Comparison of ENCODE assay signal across 8 cellular contexts in genomic region chr1:91404151-91405012, GRCh38. TPM values are rescaled to one million over a fixed set of nuclear protein-coding genes. Genes with fewer than 3 reads are reported as not detected.
DNase-seq lines count a peak whose midpoint lies in the region; TF ChIP-seq lines count a peak whose summit lies in the region.

HFM1 (minus strand) TSS chr1:91404837; CDS start chr1:91401082, 3,755 bp downstream.

- no peaks in the 10 kb centered on the region for H3K9me3 Mint-ChIP-seq in T-helper 2 cell treated with Interferon-gamma antibody and Interleukin-4, amounts not matched to agents 5 μg/mL and 100 μg/mL, for 36 hours

- H3K4me3 ChIP-seq in HEK293 (ENCODE audit: low read depth, low read length) (peak within 1 kb of the TSS; percentile 75), MM.1S (ENCODE audit: low read length) (peak within 1 kb of the TSS; percentile 66), mammary epithelial cell (replicated peaks in 1 of 3; ENCODE audit: insufficient read depth in 1 of 3, low read depth in 2 of 3, low read length in 3 of 3) (peak within 1 kb of the TSS; percentile 50 to 66 (median 61))

- no peaks in the 10 kb centered on the region for H4K20me1 ChIP-seq in MM.1S (ENCODE audit: insufficient read depth, low read length)
- no peaks in the 10 kb centered on the region for H4K20me1 ChIP-seq in mammary epithelial cell (ENCODE audit: insufficient read depth, low read length)

- H3K9me3 ChIP-seq in HEK293 (ENCODE audit: control insufficient read depth, insufficient read depth, low read depth, low read length) (no peaks in the 10 kb centered on the region), MM.1S (replicated peaks; ENCODE audit: insufficient read depth, low read length) (no peaks in the 10 kb centered on the region), mammary epithelial cell (replicated peaks; ENCODE audit: insufficient read depth, low read length) (no peaks in the 10 kb centered on the region)

- H3K9me2 ChIP-seq in MM.1S (replicated peaks; ENCODE audit: insufficient read depth, low read length): no peaks in the 10 kb centered on the region

- 5% methylated on average over 21 of the region's 69 CpGs for WGBS in mammary epithelial cell (ENCODE audit: low coverage, missing lambda C conversion rate)

- H2AFZ ChIP-seq in MM.1S (ENCODE audit: low read length) (peak within 1 kb of the TSS; percentile 88), mammary epithelial cell (ENCODE audit: low read depth, low read length) (peak within 1 kb of the TSS; percentile 96)

- H3K27ac ChIP-seq in HEK293 (ENCODE audit: extremely low read depth, low read depth, low read length) (peak within 1 kb of the TSS; percentile 86), MM.1S (ENCODE audit: low read length) (no peak within 1 kb of the TSS), mammary epithelial cell (ENCODE audit: insufficient read depth, low read depth, low read length) (no peak within 1 kb of the TSS)

- 0 out of 2 replicates have a peak, but pooled peaks cover 3% of the 10 kb centered on the region for H3K4me1 ChIP-seq in HEK293 (ENCODE audit: control insufficient read depth, insufficient read depth, low read length)
- H3K4me1 ChIP-seq in MM.1S (ENCODE audit: low read length): no peaks in the 10 kb centered on the region
- peaks cover 5% of the 10 kb centered on the region for H3K4me1 ChIP-seq in mammary epithelial cell (ENCODE audit: insufficient read depth, low read length)

- H3K36me3 Mint-ChIP-seq in T-helper 2 cell treated with Interferon-gamma antibody and Interleukin-4, amounts not matched to agents 5 μg/mL and 100 μg/mL, for 36 hours (ENCODE audit: low read depth): peaks cover 1% of the 10 kb centered on the region

- no peaks in the 10 kb centered on the region; the same call in 1 of the 2 replicates for H3F3A ChIP-seq in MM.1S (ENCODE audit: insufficient read depth, low read length)

- no peaks in the 10 kb centered on the region for H3K79me2 ChIP-seq in MM.1S (ENCODE audit: low read length)
- H3K79me2 ChIP-seq in mammary epithelial cell (ENCODE audit: insufficient read depth, low read length): no peaks in the 10 kb centered on the region

- H3K27me3 ChIP-seq in MM.1S (replicated peaks; ENCODE audit: insufficient read depth, low read length) (no peaks in the 10 kb centered on the region), mammary epithelial cell (ENCODE audit: insufficient read depth, low read length) (peaks cover 4% of the 10 kb centered on the region)

- CTCF ChIA-PET in HEK293 (lab: Yijun Ruan, JAX): interaction anchor here (0.6 to 1.5 kb wide), 7 partner anchors 10 to 524 kb away, joined by 3 to 8 read pairs (median 3); no protein-coding TSS in a partner anchor
- CTCF ChIA-PET in mammary epithelial cell (lab: Charles Lee; ENCODE audit: low non-redundant PET): no interaction called here

- H3K27ac Mint-ChIP-seq in T-helper 2 cell treated with Interferon-gamma antibody and Interleukin-4, amounts not matched to agents 5 μg/mL and 100 μg/mL, for 36 hours: no peak within 1 kb of the TSS

- peak within 1 kb of the TSS; percentile 69 for H3K4me3 Mint-ChIP-seq in T-helper 2 cell treated with Interferon-gamma antibody and Interleukin-4, amounts not matched to agents 5 μg/mL and 100 μg/mL, for 36 hours

- TF ChIP-seq CTCF in GM12873 (IDR thresholded peaks at IDR 0.05; ENCODE audit: insufficient read depth, low read depth, low read length, missing control alignments) (peak; percentile 14), HEK293 (tag by site-specific recombination; IDR thresholded peaks at IDR 0.05) (peak; percentile 82), MM.1S (IDR thresholded peaks at IDR 0.05; ENCODE audit: low read length) (no peak), mammary epithelial cell (conservative IDR thresholded peaks at IDR 0.05 in 1 of 2, IDR thresholded peaks at IDR 0.05 in 1 of 2; ENCODE audit: extremely low read depth in 1 of 2, insufficient read depth in 1 of 2, low read depth in 1 of 2, low read length in 2 of 2) (no peak)

- H3K36me3 ChIP-seq in HEK293 (ENCODE audit: control insufficient read depth in 2 of 2, insufficient read depth in 1 of 2, low read length in 2 of 2): no peaks in the 10 kb centered on the region
- no peaks in the 10 kb centered on the region for H3K36me3 ChIP-seq in MM.1S (replicated peaks; ENCODE audit: insufficient read depth, low read length)
- H3K36me3 ChIP-seq in mammary epithelial cell (ENCODE audit: insufficient read depth, low read length): no peaks in the 10 kb centered on the region

- H3K9ac ChIP-seq in MM.1S (ENCODE audit: low read length) (peak within 1 kb of the TSS; percentile 56; the same call in 1 of the 2 replicates), mammary epithelial cell (ENCODE audit: insufficient read depth, low read length) (no peak within 1 kb of the TSS)

- in situ Hi-C loops in mammary epithelial cell (cut with MboI; ENCODE audit: low sequenced_read_pairs in 2 of 2): no loop called here

- intact Hi-C loops in mammary epithelial cell (cut with micrococcal nuclease): loop anchor here (2.0 kb wide), 1 partner anchor 238 kb away; no protein-coding TSS in a partner anchor

- H3K4me2 ChIP-seq in MM.1S (ENCODE audit: low read depth, low read length): peak within 1 kb of the TSS; percentile 64
- peak within 1 kb of the TSS; percentile 98 for H3K4me2 ChIP-seq in mammary epithelial cell (ENCODE audit: insufficient read depth, low read depth, low read length)

- BruUV-seq in mammary epithelial cell (replicated peaks; lab: Mats Ljungman, UMichigan): no TSS peak

- DNase-seq in MM.1S (peak; percentile 73), mammary epithelial cell (peak; percentile 52), inferior parietal cortex (ENCODE audit: extremely low spot score) (peak; percentile 70), smooth muscle cell of the brain vasculature (ENCODE audit: low read depth, low spot score) (peak; percentile 36), NOMO-1 treated with dmso at 0.1 percent for 144 hours (lab: John Stamatoyannopoulos, UW; ENCODE audit: unreplicated experiment) (no peak)
- DNase-seq in T-helper 2 cell treated with Interferon-gamma antibody and Interleukin-4, amounts not matched to agents 5 μg/mL and 100 μg/mL, for 36 hours (ENCODE audit: low spot score): peak; percentile 46

- peaks cover 4% of the 10 kb centered on the region for H3K4me1 Mint-ChIP-seq in T-helper 2 cell treated with Interferon-gamma antibody and Interleukin-4, amounts not matched to agents 5 μg/mL and 100 μg/mL, for 36 hours (ENCODE audit: low read depth)

- POLR2A ChIA-PET in HEK293 (lab: Yijun Ruan, JAX): interaction anchor here (0.8 to 1.5 kb wide), 2 partner anchors 81 to 97 kb away, joined by 3 to 16 read pairs; partner anchors contain the start of gene CDC7

- dilution Hi-C loops in mammary epithelial cell (cut with HindIII; ENCODE audit: low sequenced_read_pairs): no loop called here

- peaks cover 69% of the 10 kb centered on the region for H3K27me3 Mint-ChIP-seq in T-helper 2 cell treated with Interferon-gamma antibody and Interleukin-4, amounts not matched to agents 5 μg/mL and 100 μg/mL, for 36 hours (ENCODE audit: low read depth)

TF ChIP-seq in HEK293, 187 proteins besides CTCF, POLR2A, EP300 and RAD21 (continues in another document):
- TF ChIP-seq ZIC2 (tag by site-specific recombination; IDR thresholded peaks at IDR 0.05) (peak; percentile 94), ZFP37 (tag by site-specific recombination; IDR thresholded peaks at IDR 0.05) (0 out of 2 replicates have a peak, but pooled peaks have one; percentile 18), PRDM6 (tag by site-specific recombination; IDR thresholded peaks at IDR 0.05) (no peak), ZNF600 (tag by site-specific recombination; IDR thresholded peaks at IDR 0.05) (peak; percentile 74), ZFHX2 (tag by site-specific recombination; conservative IDR thresholded peaks at IDR 0.05) (peak; percentile 59), ZBTB10 (tag by site-specific recombination; IDR thresholded peaks at IDR 0.05) (peak; percentile 81)

RNA-seq across cellular contexts. Expression of gene HFM1, which starts in this region (rescaled TPM):
- total RNA-seq in mammary epithelial cell: under 1 TPM in 1 of 2 donors, not detected in 1; 0.83 TPM
- not detected for polyA plus RNA-seq in mammary epithelial cell
- not detected for polyA minus RNA-seq in mammary epithelial cell

Comparison
In these comparisons a context has a peak if more than half of its experiments do, and no peak if none do; other contexts are left out.
1. Peak in DNase-seq, H3K4me3 ChIP-seq and H3K4me2 ChIP-seq in mammary epithelial cell; RNA of the gene not detected or under 1 TPM.
2. CTCF ChIP-seq: peak in GM12873 (single experiment) and HEK293 (single experiment); none in MM.1S (single experiment) and mammary epithelial cell (0 of 2).
3. Peak in every context shown above with its lines, with median percentiles within 50 percentile points of each other: H3K4me3 ChIP-seq.